In genomic region chr4:25440478-25441030, GRCh38 we compare ENCODE assay signal across 11 cellular contexts.
A peak's percentile ranks its signal among the peaks of the same experiment; 100 is the strongest.
DNase-seq lines count a peak whose midpoint lies in the region; ATAC-seq, FAIRE-seq and TF ChIP-seq lines count a peak whose summit lies in the region.
"Had no signal": no experiment of that assay in that cellular context is flagged by ENCODE, and none has a peak within 500 bp of the region (broad histone marks: within the 10 kb centered on the region; RNA-seq: fewer than 3 reads in every experiment).

No MANE protein-coding gene starts in this region.

- no peak overlapping the region for H3K18ac ChIP-seq in mesenchymal stem cell (ENCODE audit: low read depth in 1 of 2, low read length in 2 of 2)

- no peak overlapping the region for H2BK12ac ChIP-seq in mesenchymal stem cell (ENCODE audit: low read length in 2 of 2)

- H2AK5ac ChIP-seq in mesenchymal stem cell (ENCODE audit: low read length, severe bottlenecking): no peak overlapping the region

- no peaks in the 10 kb centered on the region for H3K4me1 Mint-ChIP-seq in astrocyte (ENCODE audit: low read depth, unreplicated experiment)
- H3K4me1 Mint-ChIP-seq: CD4-positive, alpha-beta memory T cell; stimulated activated naive CD8-positive, alpha-beta T cell treated with anti-CD3 and anti-CD28 coated beads, Interleukin-15, amount 100 ng/mL, for 72 hours had no signal

- CTCF ChIA-PET in OCI-LY7 (lab: Charles Lee; ENCODE audit: unreplicated experiment): no interaction called here

- BruUV-seq in OCI-LY7 (replicated peaks; lab: Mats Ljungman, UMichigan): no TSS peak

- POLR2A ChIA-PET in OCI-LY7 (lab: Charles Lee): no interaction called here

- no peaks in the 10 kb centered on the region for H3K9me2 ChIP-seq in OCI-LY7 (ENCODE audit: insufficient read depth, low read length)

- H3K27me3 ChIP-seq in astrocyte (ENCODE audit: insufficient read depth, low read length): no peaks in the 10 kb centered on the region
- H3K27me3 ChIP-seq in mesenchymal stem cell (ENCODE audit: control insufficient read depth in 1 of 2, insufficient read depth in 1 of 2, low read length in 2 of 2): peaks cover 0 to under 1% of the 10 kb centered on the region in 2 experiments
- no peaks in the 10 kb centered on the region for H3K27me3 ChIP-seq in thyroid gland
- H3K27me3 ChIP-seq in psoas muscle (ENCODE audit: insufficient read depth in 3 of 3, low read length in 2 of 3): no peaks in the 10 kb centered on the region

- H2BK120ac ChIP-seq in mesenchymal stem cell (ENCODE audit: low read depth, low read length): no peak overlapping the region

- no peak overlapping the region for H3K9ac ChIP-seq in astrocyte (ENCODE audit: low read length)
- peak overlapping the region; percentile 0 for H3K9ac ChIP-seq in mesenchymal stem cell (ENCODE audit: low read length)

- no peaks in the 10 kb centered on the region for H3K36me3 ChIP-seq in astrocyte (ENCODE audit: insufficient read depth, low read length)
- H3K36me3 ChIP-seq in mesenchymal stem cell (ENCODE audit: control insufficient read depth in 1 of 2, insufficient read depth in 2 of 2, low read depth in 1 of 2, low read length in 2 of 2): no peaks in the 10 kb centered on the region
- H3K36me3 ChIP-seq in thyroid gland: no peaks in the 10 kb centered on the region
- H3K36me3 ChIP-seq in psoas muscle (ENCODE audit: insufficient read depth in 1 of 2, low read depth in 1 of 2): no peaks in the 10 kb centered on the region
- no peaks in the 10 kb centered on the region for H3K36me3 ChIP-seq in OCI-LY7 (ENCODE audit: insufficient read depth, low read length)
- H3K36me3 ChIP-seq: HAP-1 had no signal

- no peak overlapping the region for H2BK5ac ChIP-seq in mesenchymal stem cell (ENCODE audit: low read depth, low read length, poor library complexity, severe bottlenecking)

- ATAC-seq in psoas muscle: no peak

- H4K8ac ChIP-seq in mesenchymal stem cell (ENCODE audit: low read length): peak overlapping the region; percentile 43

- H3K4me3 ChIP-seq in astrocyte (ENCODE audit: insufficient read depth, low read depth, low read length) (no peak overlapping the region), fibroblast of the aortic adventitia (ENCODE audit: low read depth, low read length) (no peak overlapping the region), mesenchymal stem cell (ENCODE audit: insufficient read depth in 1 of 2, low read depth in 1 of 2, low read length in 2 of 2) (no peak overlapping the region), thyroid gland (replicated peaks in 1 of 3) (no peak overlapping the region), psoas muscle (no peak overlapping the region), OCI-LY7 (ENCODE audit: low read depth, low read length, poor library complexity, severe bottlenecking) (no peak overlapping the region)
- H3K4me3 ChIP-seq: coronary artery, HAP-1 had no signal

- no peak overlapping the region for H3K14ac ChIP-seq in mesenchymal stem cell (ENCODE audit: low read length in 2 of 2)

- no peak for TF ChIP-seq CTCF in astrocyte (IDR thresholded peaks at IDR 0.05; ENCODE audit: insufficient read depth, low read depth, low read length)
- no peak for TF ChIP-seq CTCF in fibroblast of the aortic adventitia (IDR thresholded peaks at IDR 0.05; ENCODE audit: insufficient read depth, low read length)
- no peak for TF ChIP-seq CTCF in thyroid gland (IDR thresholded peaks at IDR 0.05)
- no peak for TF ChIP-seq CTCF in psoas muscle (IDR thresholded peaks at IDR 0.05)
- TF ChIP-seq CTCF in OCI-LY7 (conservative IDR thresholded peaks at IDR 0.05; ENCODE audit: low read length): no peak

- WGBS in mesenchymal stem cell: 90% methylated on average over 8 of the region's 8 CpGs
- 53 to 68% methylated on average over 8 of the region's 8 CpGs for WGBS in thyroid gland, 2 donors
- 61 to 64% (median 63%) methylated on average over 8 of the region's 8 CpGs for WGBS in psoas muscle, 3 donors

- no peaks in the 10 kb centered on the region for H3K9me3 Mint-ChIP-seq in astrocyte (ENCODE audit: unreplicated experiment)
- H3K9me3 Mint-ChIP-seq: stimulated activated naive CD8-positive, alpha-beta T cell treated with anti-CD3 and anti-CD28 coated beads, Interleukin-15, amount 100 ng/mL, for 72 hours had no signal

- H3K79me2 ChIP-seq in astrocyte (ENCODE audit: insufficient read depth, low read length): no peaks in the 10 kb centered on the region
- H3K79me2 ChIP-seq in OCI-LY7 (ENCODE audit: insufficient read depth, low read depth, low read length): no peaks in the 10 kb centered on the region

- no peak overlapping the region for H3K4ac ChIP-seq in mesenchymal stem cell (ENCODE audit: low read depth in 1 of 2, low read length in 2 of 2)

- no peak for TF ChIP-seq POLR2A in thyroid gland (IDR thresholded peaks at IDR 0.05)

- intact Hi-C loops in thyroid gland (cut with DNase I) (no loop called here), psoas muscle (cut with DNase I) (no loop called here), OCI-LY7 (cut with micrococcal nuclease; ENCODE audit: unreplicated experiment) (loop anchor here (2.0 to 10.0 kb wide), 3 partner anchors 244 to 494 kb away; no protein-coding TSS in a partner anchor)

- no peak overlapping the region for H3K27ac ChIP-seq in astrocyte (ENCODE audit: low read depth, low read length)
- no peak overlapping the region for H3K27ac ChIP-seq in mesenchymal stem cell (ENCODE audit: low read length, poor library complexity, severe bottlenecking)
- H3K27ac ChIP-seq in thyroid gland: peak overlapping the region in 2 of 3 donors; percentile 40
- H3K27ac ChIP-seq in psoas muscle: no peak overlapping the region
- H3K27ac ChIP-seq in OCI-LY7 (ENCODE audit: low read depth, low read length, poor library complexity, severe bottlenecking): no peak overlapping the region
- H3K27ac ChIP-seq: coronary artery had no signal

- no peak overlapping the region for H2AFZ ChIP-seq in astrocyte (ENCODE audit: low read depth, low read length)
- no peak overlapping the region for H2AFZ ChIP-seq in mesenchymal stem cell (ENCODE audit: low read depth, low read length)
- no peak overlapping the region for H2AFZ ChIP-seq in OCI-LY7 (ENCODE audit: low read length)

- H3K27ac Mint-ChIP-seq in astrocyte (ENCODE audit: unreplicated experiment): no peak overlapping the region
- H3K27ac Mint-ChIP-seq: CD4-positive, alpha-beta memory T cell; stimulated activated naive CD8-positive, alpha-beta T cell treated with anti-CD3 and anti-CD28 coated beads, Interleukin-15, amount 100 ng/mL, for 72 hours had no signal

- no peak overlapping the region for H3K4me3 Mint-ChIP-seq in astrocyte (ENCODE audit: unreplicated experiment)
- H3K4me3 Mint-ChIP-seq: CD4-positive, alpha-beta memory T cell; stimulated activated naive CD8-positive, alpha-beta T cell treated with anti-CD3 and anti-CD28 coated beads, Interleukin-15, amount 100 ng/mL, for 72 hours had no signal

- H3K27me3 Mint-ChIP-seq in astrocyte (ENCODE audit: low read depth, unreplicated experiment): peaks cover 16% of the 10 kb centered on the region
- H3K27me3 Mint-ChIP-seq: CD4-positive, alpha-beta memory T cell; stimulated activated naive CD8-positive, alpha-beta T cell treated with anti-CD3 and anti-CD28 coated beads, Interleukin-15, amount 100 ng/mL, for 72 hours had no signal

- H3K23ac ChIP-seq in mesenchymal stem cell (ENCODE audit: low read length in 2 of 2): no peak overlapping the region

- H3K9me3 ChIP-seq in astrocyte (ENCODE audit: insufficient read depth, low read depth, low read length) (no peaks in the 10 kb centered on the region), mesenchymal stem cell (ENCODE audit: control insufficient read depth, low read length) (no peaks in the 10 kb centered on the region), thyroid gland (no peaks in the 10 kb centered on the region), psoas muscle (peaks cover 7% of the 10 kb centered on the region), OCI-LY7 (ENCODE audit: low read length) (no peaks in the 10 kb centered on the region)
- H3K9me3 ChIP-seq: HAP-1 had no signal

- no peaks in the 10 kb centered on the region for H4K20me1 ChIP-seq in astrocyte (ENCODE audit: insufficient read depth, low read length)
- H4K20me1 ChIP-seq in OCI-LY7 (ENCODE audit: insufficient read depth, low read length): no peaks in the 10 kb centered on the region

- no peaks in the 10 kb centered on the region for H3K36me3 Mint-ChIP-seq in astrocyte (ENCODE audit: low read depth, unreplicated experiment)
- H3K36me3 Mint-ChIP-seq: CD4-positive, alpha-beta memory T cell had no signal

- H3K4me1 ChIP-seq in astrocyte (ENCODE audit: insufficient read depth, low read length) (no peaks in the 10 kb centered on the region), mesenchymal stem cell (ENCODE audit: control insufficient read depth, insufficient read depth, low read depth, low read length) (peaks cover 8% of the 10 kb centered on the region), thyroid gland (peaks cover 0 to 31% of the 10 kb centered on the region in 2 donors), psoas muscle (no peaks in the 10 kb centered on the region), OCI-LY7 (ENCODE audit: insufficient read depth, low read length, poor library complexity, severe bottlenecking) (no peaks in the 10 kb centered on the region)
- H3K4me1 ChIP-seq: HAP-1 had no signal

- DNase-seq in astrocyte (ENCODE audit: low read depth): peak; percentile 1
- DNase-seq in fibroblast of the aortic adventitia (ENCODE audit: low read depth): peak; percentile 92
- DNase-seq in mesenchymal stem cell: no peak
- DNase-seq in thyroid gland: peak; percentile 28 to 30
- no peak for DNase-seq in psoas muscle
- DNase-seq in OCI-LY7 (ENCODE audit: low spot score): no peak
- no peak for DNase-seq in activated CD8-positive, alpha-beta memory T cell treated with anti-CD3 and anti-CD28 coated beads for 24 hours

- H3K4me2 ChIP-seq in astrocyte (ENCODE audit: low read length) (peak overlapping the region; percentile 1), mesenchymal stem cell (ENCODE audit: low read length, poor library complexity, severe bottlenecking) (no peak overlapping the region), OCI-LY7 (ENCODE audit: low read length) (no peak overlapping the region)

- H4K91ac ChIP-seq in mesenchymal stem cell (ENCODE audit: low read length): no peak overlapping the region

- H2BK15ac ChIP-seq in mesenchymal stem cell (ENCODE audit: low read depth, poor library complexity, severe bottlenecking): no peak overlapping the region

- H3K79me1 ChIP-seq in mesenchymal stem cell (replicated peaks; ENCODE audit: low read length, poor library complexity, severe bottlenecking): no peaks in the 10 kb centered on the region

- no peak for FAIRE-seq in astrocyte (lab: Jason Lieb, UNC)

Comparison
In these comparisons a context has a peak if more than half of its experiments do, and no peak if none do; other contexts are left out.
1. DNase-seq: peak in astrocyte (single experiment), fibroblast of the aortic adventitia (single experiment) and thyroid gland (2 of 2); none in mesenchymal stem cell (single experiment), psoas muscle (0 of 2), OCI-LY7 (single experiment) and activated CD8-positive, alpha-beta memory T cell treated with anti-CD3 and anti-CD28 coated beads for 24 hours (single experiment).
2. H3K27ac ChIP-seq: peak in thyroid gland (2 of 3); none in astrocyte (single experiment), mesenchymal stem cell (single experiment), psoas muscle (single experiment) and OCI-LY7 (single experiment).